7 cellular contexts compared by ENCODE assay signal in genomic region chr13:49627831-49628652, GRCh38. TPM values are rescaled to one million over a fixed set of nuclear protein-coding genes. Genes with fewer than 3 reads are reported as not detected.
DNase-seq lines count a peak whose midpoint lies in the region; ATAC-seq lines count a peak whose summit lies in the region.

Gene ARL11 (plus strand): TSS chr13:49628507. CDS start chr13:49630448, 1,941 bp downstream.

- H3K9me3 ChIP-seq in mononuclear cell (ENCODE audit: low read depth, low read length) = no peaks in the 10 kb centered on the region

- DNase-seq in T-helper 2 cell (peak in 4 of 5 experiments; percentile 7 to 70 (median 16)), substantia nigra (lab: John Stamatoyannopoulos, UW) (peak in 29 of 49 donors; percentile 7 to 52 (median 24)), G401 (ENCODE audit: low spot score) (no peak)
- peak; percentile 23 for DNase-seq in central memory CD4-positive, alpha-beta T cell

- H3K4me3 ChIP-seq in mononuclear cell (ENCODE audit: low read length) = peak within 1 kb of the TSS; percentile 87

- H3K27ac ChIP-seq in substantia nigra (ENCODE audit: low read depth, low read length, poor library complexity, severe bottlenecking) = no peak within 1 kb of the TSS

- peaks cover 56% of the 10 kb centered on the region for H3K4me1 ChIP-seq in mononuclear cell (ENCODE audit: insufficient read depth, low read length)

- no peaks in the 10 kb centered on the region for H3K27me3 ChIP-seq in mononuclear cell (ENCODE audit: insufficient read depth, low read length)

- in situ Hi-C loops in G401 (cut with HindIII; ENCODE audit: low sequenced_read_pairs) = no loop called here

- peak; percentile 80 for ATAC-seq in GM19324 (IDR thresholded peaks at IDR 0.05; ENCODE audit: low FRiP score, unreplicated experiment)
- peak; percentile 94 for ATAC-seq in HG03175 (IDR thresholded peaks at IDR 0.05; ENCODE audit: unreplicated experiment)

RNA-seq across cellular contexts. Expression of gene ARL11, which starts in this region (rescaled TPM):
- 1.3 TPM for total RNA-seq in mononuclear cell
- not detected in 2 replicates for total RNA-seq in G401 (2014; rRNA removed; shearing (Covaris generic))
